8 cellular contexts compared by ENCODE assay signal in the genomic region with DNA sequence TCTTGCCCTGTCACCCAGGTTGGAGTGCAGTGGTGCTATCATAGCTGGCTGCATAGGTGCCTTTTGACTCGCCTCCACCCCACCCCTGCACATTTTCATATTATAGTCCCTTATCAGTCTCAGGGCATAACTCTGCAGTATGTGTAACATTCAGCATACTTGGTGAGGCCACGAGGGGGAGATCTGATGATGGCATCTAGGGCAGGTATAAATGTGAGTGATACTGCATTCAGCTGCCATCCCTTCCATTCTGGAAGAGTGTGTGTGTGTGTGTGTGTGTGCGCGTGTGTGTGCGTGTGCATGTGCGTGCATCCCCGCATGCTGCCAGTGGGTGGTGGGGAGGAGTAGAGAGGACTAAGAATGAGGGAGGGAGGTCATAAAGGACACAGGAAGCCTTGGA.
DNase-seq lines count a peak whose midpoint lies in the region; ATAC-seq and TF ChIP-seq lines count a peak whose summit lies in the region.

No MANE protein-coding gene starts in this region.

- TF ChIP-seq CTCF in GM12875 (IDR thresholded peaks at IDR 0.05; ENCODE audit: borderline replicate concordance, insufficient read depth, low read depth, low read length) (peak; percentile 52), mucosa of descending colon (IDR thresholded peaks at IDR 0.05) (no peak)

- H3K27ac ChIP-seq in neuronal stem cell (replicated peaks; ENCODE audit: low read length): no peak overlapping the region

- H3K23ac ChIP-seq in neuronal stem cell (ENCODE audit: low read depth, low read length, poor library complexity): no peak overlapping the region

- H4K91ac ChIP-seq in neuronal stem cell (ENCODE audit: low read depth, low read length, poor library complexity): no peak overlapping the region

- H4K8ac ChIP-seq in neuronal stem cell (ENCODE audit: low read depth, low read length): no peak overlapping the region

- no peak overlapping the region for H2BK120ac ChIP-seq in neuronal stem cell (ENCODE audit: low read depth, low read length)

- H2AFZ ChIP-seq in neuronal stem cell (ENCODE audit: low read length): no peak overlapping the region

- no peaks in the 10 kb centered on the region for H3K9me3 ChIP-seq in mucosa of descending colon
- H3K9me3 ChIP-seq in neuronal stem cell (replicated peaks in 1 of 2; ENCODE audit: control insufficient read depth in 2 of 2, insufficient read depth in 1 of 2, low read depth in 1 of 2, low read length in 2 of 2): no peaks in the 10 kb centered on the region

- intact Hi-C loops in mucosa of descending colon (cut with DNase I, micrococcal nuclease): no loop called here

- H3K4me1 ChIP-seq in mucosa of descending colon (ENCODE audit: low read depth) (no peaks in the 10 kb centered on the region), neuronal stem cell (ENCODE audit: control insufficient read depth in 2 of 2, insufficient read depth in 1 of 2, low read depth in 1 of 2, low read length in 2 of 2) (peaks cover 19 to 35% of the 10 kb centered on the region in 2 donors)

- H3K27me3 ChIP-seq in neuronal stem cell (ENCODE audit: control insufficient read depth in 3 of 3, insufficient read depth in 3 of 3, low read depth in 1 of 3, low read length in 3 of 3): no peaks in the 10 kb centered on the region

- ATAC-seq in mucosa of descending colon: peak; percentile 76
- ATAC-seq in HG03460 (IDR thresholded peaks at IDR 0.05; ENCODE audit: unreplicated experiment): no peak
- no peak for ATAC-seq in HG03039 (IDR thresholded peaks at IDR 0.05; ENCODE audit: unreplicated experiment)

- peaks cover 10% of the 10 kb centered on the region for H3K79me1 ChIP-seq in neuronal stem cell (ENCODE audit: low read depth, low read length)

- H3K36me3 ChIP-seq in mucosa of descending colon (ENCODE audit: low read depth) (no peaks in the 10 kb centered on the region), neuronal stem cell (replicated peaks in 1 of 2; ENCODE audit: control insufficient read depth in 2 of 2, insufficient read depth in 2 of 2, low read length in 2 of 2) (no peaks in the 10 kb centered on the region)

- no peak overlapping the region for H2BK5ac ChIP-seq in neuronal stem cell (ENCODE audit: low read length)

- no CpG with 5 or more reads among the region's 7 CpGs for WGBS in neuronal stem cell (ENCODE audit: extremely low coverage in 2 of 2, insufficient read length in 2 of 2, insufficient replicate concordance in 1 of 2), 2 donors

- no peak overlapping the region for H3K14ac ChIP-seq in neuronal stem cell (ENCODE audit: low read length)

- H3K9ac ChIP-seq in neuronal stem cell (ENCODE audit: low read depth, low read length, poor library complexity): no peak overlapping the region

- H3K4me2 ChIP-seq in neuronal stem cell (ENCODE audit: insufficient read depth, low read length, poor library complexity, severe bottlenecking): no peak overlapping the region

- no peak overlapping the region for H3K4ac ChIP-seq in neuronal stem cell (ENCODE audit: low read length)

- H3K18ac ChIP-seq in neuronal stem cell (ENCODE audit: low read length): no peak overlapping the region

- DNase-seq in NAMALWA (ENCODE audit: low spot score) (peak; percentile 74), mucosa of descending colon (peak in 2 of 3 donors; percentile 39 to 72), NCI-H774 (lab: John Stamatoyannopoulos, UW) (no peak), neuronal stem cell (ENCODE audit: low spot score) (no peak)
- DNase-seq in activated naive CD4-positive, alpha-beta T cell treated with Interleukin-2 at 50 U/mL for 16 hours: peak; percentile 33

- H2AK5ac ChIP-seq in neuronal stem cell (ENCODE audit: low read depth, low read length): no peak overlapping the region

- H3K4me3 ChIP-seq in GM12875 (ENCODE audit: low read depth, low read length) (no peak overlapping the region), mucosa of descending colon (no peak overlapping the region), neuronal stem cell (ENCODE audit: low read length in 2 of 2) (no peak overlapping the region)

- H2BK12ac ChIP-seq in neuronal stem cell (ENCODE audit: low read length): no peak overlapping the region

- H2BK15ac ChIP-seq in neuronal stem cell (ENCODE audit: low read length): no peak overlapping the region

Comparison
In these comparisons a context has a peak if more than half of its experiments do, and no peak if none do; other contexts are left out.
1. DNase-seq: peak in NAMALWA (single experiment), activated naive CD4-positive, alpha-beta T cell treated with Interleukin-2 at 50 U/mL for 16 hours (single experiment) and mucosa of descending colon (2 of 3); none in NCI-H774 (single experiment) and neuronal stem cell (single experiment).